In the genomic region with DNA sequence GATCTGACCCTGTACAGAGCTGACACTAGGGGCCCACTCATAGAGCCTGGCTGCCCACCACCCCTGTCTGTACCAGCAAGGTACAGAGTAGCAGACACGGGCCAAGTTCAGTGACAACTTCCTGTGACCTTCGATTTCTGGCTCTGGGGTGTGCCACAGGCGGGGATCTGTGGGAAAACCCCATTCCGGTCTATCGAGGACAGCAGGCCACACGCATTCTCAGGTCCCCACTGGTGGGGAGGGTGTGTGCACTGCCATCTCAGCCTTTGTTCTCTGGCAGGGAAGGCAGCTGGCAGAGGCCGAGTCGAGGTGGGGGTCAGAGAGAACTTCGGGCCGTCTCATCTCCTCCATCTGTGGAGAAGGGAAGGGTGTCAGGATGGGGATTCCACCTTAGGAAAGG, we compare ENCODE assay signal across 15 cellular contexts. TPM values are rescaled to one million over a fixed set of nuclear protein-coding genes. Genes with fewer than 3 reads are reported as not detected.
DNase-seq lines count a peak whose midpoint lies in the region; ATAC-seq lines count a peak whose summit lies in the region.
"Had no signal": no experiment of that assay in that cellular context is flagged by ENCODE, and none has a peak within 500 bp of the region (broad histone marks: within the 10 kb centered on the region; RNA-seq: fewer than 3 reads in every experiment).

No MANE protein-coding gene starts in this region.

- H3K4me3 Mint-ChIP-seq in T-helper 17 cell: no peak overlapping the region
- H3K4me3 Mint-ChIP-seq: CD4-positive, alpha-beta memory T cell; HFFc6 had no signal

- H3K27me3 Mint-ChIP-seq in T-helper 17 cell: no peaks in the 10 kb centered on the region
- H3K27me3 Mint-ChIP-seq: CD4-positive, alpha-beta memory T cell had no signal

- peak overlapping the region; percentile 4 for H3K27ac Mint-ChIP-seq in T-helper 17 cell
- H3K27ac Mint-ChIP-seq: HFFc6 had no signal

- ATAC-seq in T-helper 17 cell (no peak), left colon (peak; percentile 83), HG02884 (IDR thresholded peaks at IDR 0.05; ENCODE audit: unreplicated experiment) (no peak)

- DNase-seq in T-helper 17 cell: no peak
- no peak for DNase-seq in left colon
- DNase-seq in posterior vena cava (ENCODE audit: low spot score): peak; percentile 42
- DNase-seq in NCI-H748 treated with DMSO at 0.1 percent for 48 hours (lab: John Stamatoyannopoulos, UW): no peak
- no peak for DNase-seq in HCEC 1CT
- DNase-seq: BE2C; Caco-2; CD4-positive, alpha-beta memory T cell; DMS53; HFFc6 had no signal

- peaks cover 2% of the 10 kb centered on the region for H3K36me3 Mint-ChIP-seq in T-helper 17 cell (ENCODE audit: low read depth)

- H3K4me1 Mint-ChIP-seq in T-helper 17 cell: peaks cover 3% of the 10 kb centered on the region

- H3K9me3 ChIP-seq in T-helper 17 cell (ENCODE audit: control insufficient read depth, low read length, poor library complexity, severe bottlenecking): no peaks in the 10 kb centered on the region
- H3K9me3 ChIP-seq: A549, BE2C, Caco-2, HAP-1 had no signal

- intact Hi-C loops in left colon (cut with DNase I, micrococcal nuclease) (no loop called here), posterior vena cava (cut with DNase I) (no loop called here)

RNA-seq across cellular contexts. Expression of a gene that starts 10.0 kb away (rescaled TPM):
- total RNA-seq in T-helper 17 cell: 1 to 10 TPM; 9.5 to 9.6 TPM
- total RNA-seq in left colon: 10 to 100 TPM in 1 of 2 donors, 1 to 10 TPM in 1; 7.8 to 10.5 TPM
- 1 to 10 TPM; 8.4 to 9.1 TPM for total RNA-seq in posterior vena cava

RNA-seq across cellular contexts. Expression of a gene that starts 10.7 kb away (rescaled TPM):
- total RNA-seq in T-helper 17 cell (not detected), left colon (not detected), posterior vena cava (not detected)
- total RNA-seq: Caco-2; CD4-positive, alpha-beta memory T cell; H1; HepG2; HFFc6 had no signal

RNA-seq across cellular contexts. Expression of a gene that starts 12.4 kb away (rescaled TPM):
- total RNA-seq in T-helper 17 cell: 10 to 100 TPM in 1 of 2 donors, 1 to 10 TPM in 1; 8.7 to 14.2 TPM
- total RNA-seq in left colon: 1 to 10 TPM; 8.8 to 8.9 TPM
- total RNA-seq in posterior vena cava: 10 to 100 TPM; 10.5 to 10.8 TPM

RNA-seq across cellular contexts. Expression of a gene that starts 15.5 kb away (rescaled TPM):
- total RNA-seq in T-helper 17 cell (under 1 TPM; 0.15 to 0.23 TPM), left colon (not detected), posterior vena cava (not detected)
- total RNA-seq: Caco-2, HepG2, HFFc6 had no signal
